In genomic region chr1:203926025-203926540, GRCh38 we compare ENCODE assay signal across 17 cellular contexts.
DNase-seq lines count a peak whose midpoint lies in the region; ATAC-seq and TF ChIP-seq lines count a peak whose summit lies in the region.
"Had no signal": no experiment of that assay in that cellular context is flagged by ENCODE, and none has a peak within 500 bp of the region (broad histone marks: within the 10 kb centered on the region; RNA-seq: fewer than 3 reads in every experiment).

No MANE protein-coding gene starts in this region.

- no peaks in the 10 kb centered on the region for H3K9me2 ChIP-seq in HCT116 (ENCODE audit: insufficient read depth)
- no peaks in the 10 kb centered on the region for H3K9me2 ChIP-seq in OCI-LY7 (ENCODE audit: insufficient read depth, low read length)

- DNase-seq in HCT116 (ENCODE audit: low read depth, low spot score) (no peak), OCI-LY7 (ENCODE audit: low spot score) (no peak), cardiac fibroblast (ENCODE audit: low read depth in 2 of 2) (peak; percentile 79 to 88), right atrium auricular region (ENCODE audit: low spot score) (no peak)
- DNase-seq in naive thymus-derived CD4-positive, alpha-beta T cell = no peak
- no peak for DNase-seq in stimulated activated CD8-positive, alpha-beta memory T cell treated with anti-CD3 and anti-CD28 coated beads, Interleukin-4, amount 100 ng/mL, for 48 hours
- DNase-seq: activated CD4-positive, alpha-beta T cell treated with anti-CD3 and anti-CD28 coated beads, Interleukin-2, amount 10 ng/mL, durations not matched to agents 24 days and 14 days; activated naive CD4-positive, alpha-beta T cell treated with anti-CD3 and anti-CD28 coated beads, Interleukin-2, amount 10 ng/mL, durations not matched to agents 7 days and 5 days; left lung; NCI-H1105 treated with DMSO at 0.1 percent for 48 hours; NCI-H446; pancreas had no signal

- H3K27ac ChIP-seq in HCT116 (ENCODE audit: low read depth, low read length) (no peak overlapping the region), OCI-LY7 (ENCODE audit: low read depth, low read length, poor library complexity, severe bottlenecking) (no peak overlapping the region), right atrium auricular region (no peak overlapping the region)
- no peak overlapping the region for H3K27ac ChIP-seq in naive thymus-derived CD4-positive, alpha-beta T cell (ENCODE audit: low read depth, low read length)
- H3K27ac ChIP-seq: C4-2B, cardiac muscle cell, left lung, pancreas, SK-N-MC, skin epidermis had no signal

- H3K4me1 ChIP-seq in HCT116 (ENCODE audit: control insufficient read depth in 1 of 2, insufficient read depth in 2 of 2, low read length in 2 of 2) (peaks cover 0 to 2% of the 10 kb centered on the region in 2 experiments; a peak in 1 of 4 replicates), OCI-LY7 (ENCODE audit: insufficient read depth, low read length, poor library complexity, severe bottlenecking) (no peaks in the 10 kb centered on the region), right atrium auricular region (no peaks in the 10 kb centered on the region)
- no peaks in the 10 kb centered on the region for H3K4me1 ChIP-seq in naive thymus-derived CD4-positive, alpha-beta T cell (ENCODE audit: control insufficient read depth in 2 of 2, insufficient read depth in 2 of 2, low read length in 2 of 2)
- H3K4me1 ChIP-seq: pancreas had no signal

- intact Hi-C loops in HCT116 (cut with micrococcal nuclease) = no loop called here
- intact Hi-C loops in OCI-LY7 (cut with micrococcal nuclease; ENCODE audit: unreplicated experiment) = no loop called here
- intact Hi-C loops in naive thymus-derived CD4-positive, alpha-beta T cell (cut with micrococcal nuclease) = no loop called here

- H3K79me2 ChIP-seq in HCT116 (ENCODE audit: insufficient read depth, low read length) = no peaks in the 10 kb centered on the region
- no peaks in the 10 kb centered on the region for H3K79me2 ChIP-seq in OCI-LY7 (ENCODE audit: insufficient read depth, low read depth, low read length)

- no peak overlapping the region for H3K27ac Mint-ChIP-seq in naive thymus-derived CD4-positive, alpha-beta T cell
- H3K27ac Mint-ChIP-seq: activated CD4-positive, alpha-beta T cell treated with anti-CD3 and anti-CD28 coated beads, Interleukin-2, amount 10 ng/mL, durations not matched to agents 24 days and 14 days; activated naive CD4-positive, alpha-beta T cell treated with anti-CD3 and anti-CD28 coated beads, Interleukin-2, amount 10 ng/mL, durations not matched to agents 7 days and 5 days had no signal

- CTCF ChIA-PET in HCT116 (lab: Charles Lee) = no interaction called here
- CTCF ChIA-PET in OCI-LY7 (lab: Charles Lee; ENCODE audit: unreplicated experiment) = no interaction called here
- CTCF ChIA-PET in naive thymus-derived CD4-positive, alpha-beta T cell (lab: Charles Lee) = interaction anchor here (0.7 kb wide), 1 partner anchor 9 kb away, joined by 3 read pairs; no protein-coding TSS in a partner anchor

- H3K27me3 ChIP-seq in HCT116 (ENCODE audit: insufficient read depth, low read length) = no peaks in the 10 kb centered on the region
- no peaks in the 10 kb centered on the region for H3K27me3 ChIP-seq in naive thymus-derived CD4-positive, alpha-beta T cell (ENCODE audit: control insufficient read depth in 2 of 2, insufficient read depth in 2 of 2, low read length in 2 of 2)
- H3K27me3 ChIP-seq in right atrium auricular region = no peaks in the 10 kb centered on the region
- H3K27me3 ChIP-seq: cardiac muscle cell, left lung, pancreas had no signal

- peaks cover 0 to 5% (median 0%) of the 10 kb centered on the region in 7 donors for H3K4me1 Mint-ChIP-seq in naive thymus-derived CD4-positive, alpha-beta T cell
- H3K4me1 Mint-ChIP-seq: activated naive CD4-positive, alpha-beta T cell treated with anti-CD3 and anti-CD28 coated beads, Interleukin-2, amount 10 ng/mL, durations not matched to agents 7 days and 5 days had no signal

- no peak for TF ChIP-seq RAD21 in HCT116 (IDR thresholded peaks at IDR 0.05; ENCODE audit: low read depth)

- H3K9me3 Mint-ChIP-seq in naive thymus-derived CD4-positive, alpha-beta T cell = peaks cover 0 to 2% (median 0%) of the 10 kb centered on the region in 11 donors
- H3K9me3 Mint-ChIP-seq: activated CD4-positive, alpha-beta T cell treated with anti-CD3 and anti-CD28 coated beads, Interleukin-2, amount 10 ng/mL, durations not matched to agents 24 days and 14 days; activated naive CD4-positive, alpha-beta T cell treated with anti-CD3 and anti-CD28 coated beads, Interleukin-2, amount 10 ng/mL, durations not matched to agents 7 days and 5 days had no signal

- no peak for TF ChIP-seq CTCF in HCT116 (IDR thresholded peaks at IDR 0.05 in 2 of 3, conservative IDR thresholded peaks at IDR 0.05 in 1 of 3; ENCODE audit: borderline replicate concordance in 1 of 3, insufficient read depth in 1 of 3, low read depth in 2 of 3, low read length in 2 of 3)
- TF ChIP-seq CTCF in OCI-LY7 (conservative IDR thresholded peaks at IDR 0.05; ENCODE audit: low read length) = no peak
- TF ChIP-seq CTCF in cardiac fibroblast (IDR thresholded peaks at IDR 0.05; ENCODE audit: low read depth, low read length) = no peak
- no peak for TF ChIP-seq CTCF in right atrium auricular region (IDR thresholded peaks at IDR 0.05)

- H3K27me3 Mint-ChIP-seq in naive thymus-derived CD4-positive, alpha-beta T cell = peaks cover 0 to 22% (median 6%) of the 10 kb centered on the region in 5 donors
- H3K27me3 Mint-ChIP-seq: activated naive CD4-positive, alpha-beta T cell treated with anti-CD3 and anti-CD28 coated beads, Interleukin-2, amount 10 ng/mL, durations not matched to agents 7 days and 5 days had no signal

- H3K9ac ChIP-seq in HCT116 (ENCODE audit: low read length) = no peak overlapping the region

- TF ChIP-seq POLR2A in HCT116 (IDR thresholded peaks at IDR 0.05; ENCODE audit: borderline replicate concordance, extremely low read depth, insufficient read depth, insufficient read length) = no peak

- H3K36me3 Mint-ChIP-seq in naive thymus-derived CD4-positive, alpha-beta T cell = no peaks in the 10 kb centered on the region
- H3K36me3 Mint-ChIP-seq: activated naive CD4-positive, alpha-beta T cell treated with anti-CD3 and anti-CD28 coated beads, Interleukin-2, amount 10 ng/mL, durations not matched to agents 7 days and 5 days had no signal

- H3K36me3 ChIP-seq in HCT116 (ENCODE audit: control insufficient read depth in 1 of 2, insufficient read depth in 2 of 2, low read length in 2 of 2) = no peaks in the 10 kb centered on the region
- no peaks in the 10 kb centered on the region for H3K36me3 ChIP-seq in OCI-LY7 (ENCODE audit: insufficient read depth, low read length)
- no peaks in the 10 kb centered on the region for H3K36me3 ChIP-seq in naive thymus-derived CD4-positive, alpha-beta T cell (ENCODE audit: control insufficient read depth in 2 of 3, insufficient read depth in 3 of 3, low read length in 3 of 3)
- no peaks in the 10 kb centered on the region for H3K36me3 ChIP-seq in right atrium auricular region
- H3K36me3 ChIP-seq: cardiac muscle cell, left lung, pancreas had no signal

- H3K4me3 ChIP-seq in HCT116 (replicated peaks in 1 of 2; ENCODE audit: low read depth in 1 of 2, low read length in 2 of 2) (no peak overlapping the region), OCI-LY7 (ENCODE audit: low read depth, low read length, poor library complexity, severe bottlenecking) (no peak overlapping the region), cardiac fibroblast (replicated peaks in 1 of 2; ENCODE audit: low read depth in 2 of 2, low read length in 2 of 2) (no peak overlapping the region), right atrium auricular region (no peak overlapping the region)
- no peak overlapping the region for H3K4me3 ChIP-seq in naive thymus-derived CD4-positive, alpha-beta T cell (ENCODE audit: low read length)
- H3K4me3 ChIP-seq: cardiac muscle cell, left lung, pancreas, SK-N-MC, skin epidermis had no signal

- H3K4me2 ChIP-seq in HCT116 (ENCODE audit: low read length) = no peak overlapping the region
- H3K4me2 ChIP-seq in OCI-LY7 (ENCODE audit: low read length) = no peak overlapping the region

- no TSS peak for BruUV-seq in HCT116 (replicated peaks; lab: Mats Ljungman, UMichigan)
- no TSS peak for BruUV-seq in OCI-LY7 (replicated peaks; lab: Mats Ljungman, UMichigan)

- H3K4me3 Mint-ChIP-seq in naive thymus-derived CD4-positive, alpha-beta T cell = peak overlapping the region in 1 of 10 donors; percentile 30
- H3K4me3 Mint-ChIP-seq: activated CD4-positive, alpha-beta T cell treated with anti-CD3 and anti-CD28 coated beads, Interleukin-2, amount 10 ng/mL, durations not matched to agents 24 days and 14 days; activated naive CD4-positive, alpha-beta T cell treated with anti-CD3 and anti-CD28 coated beads, Interleukin-2, amount 10 ng/mL, durations not matched to agents 7 days and 5 days had no signal

- POLR2A ChIA-PET in HCT116 (lab: Charles Lee) = no interaction called here
- POLR2A ChIA-PET in OCI-LY7 (lab: Charles Lee) = interaction anchor here (0.5 to 1.1 kb wide), 2 partner anchors 9 to 192 kb away, joined by 3 to 9 read pairs; no protein-coding TSS in a partner anchor
- POLR2A ChIA-PET in naive thymus-derived CD4-positive, alpha-beta T cell (lab: Charles Lee) = no interaction called here

- RAD21 ChIA-PET in HCT116 (lab: Charles Lee; ENCODE audit: low non-redundant PET in 1 of 2, low total read pairs in 2 of 2, uncharacterized antibody in 2 of 2, unreplicated experiment in 2 of 2) = no interaction called here

- H2AFZ ChIP-seq in HCT116 (ENCODE audit: low read depth, low read length, poor library complexity, severe bottlenecking) = peak overlapping the region; percentile 54
- peak overlapping the region; percentile 5; the same call in 1 of the 2 replicates for H2AFZ ChIP-seq in OCI-LY7 (ENCODE audit: low read length)

- H3K9me3 ChIP-seq in HCT116 (ENCODE audit: control insufficient read depth in 1 of 2, insufficient read depth in 1 of 2, low read depth in 1 of 2, low read length in 2 of 2) (no peaks in the 10 kb centered on the region), OCI-LY7 (ENCODE audit: low read length) (no peaks in the 10 kb centered on the region), right atrium auricular region (no peaks in the 10 kb centered on the region)
- no peaks in the 10 kb centered on the region for H3K9me3 ChIP-seq in naive thymus-derived CD4-positive, alpha-beta T cell (ENCODE audit: control insufficient read depth in 2 of 3, low read length in 3 of 3)
- H3K9me3 ChIP-seq: left lung, pancreas had no signal

- H4K20me1 ChIP-seq in HCT116 (ENCODE audit: insufficient read depth) (no peaks in the 10 kb centered on the region), OCI-LY7 (ENCODE audit: insufficient read depth, low read length) (no peaks in the 10 kb centered on the region)

- ATAC-seq in HCT116 (no peak), GM19023 (IDR thresholded peaks at IDR 0.05; ENCODE audit: unreplicated experiment) (no peak)
- peak; percentile 29 for ATAC-seq in naive thymus-derived CD4-positive, alpha-beta T cell
- ATAC-seq: left lung, pancreas had no signal

TF ChIP-seq in HCT116, 20 proteins besides CTCF, POLR2A, EP300 and RAD21:
- TF ChIP-seq CEBPB (IDR thresholded peaks at IDR 0.05; ENCODE audit: low read depth) (peak; percentile 64; the same call in 1 of the 2 replicates), CBX3 (IDR thresholded peaks at IDR 0.05; ENCODE audit: low read depth) (no peak)

Comparison
In these comparisons a context has a peak if more than half of its experiments do, and no peak if none do; other contexts are left out.
1. DNase-seq: peak in cardiac fibroblast (2 of 2); none in HCT116 (single experiment), OCI-LY7 (single experiment), naive thymus-derived CD4-positive, alpha-beta T cell (0 of 9), stimulated activated CD8-positive, alpha-beta memory T cell treated with anti-CD3 and anti-CD28 coated beads, Interleukin-4, amount 100 ng/mL, for 48 hours (single experiment) and right atrium auricular region (single experiment).